Comparison of ENCODE assay signal across 14 cellular contexts in the genomic region with DNA sequence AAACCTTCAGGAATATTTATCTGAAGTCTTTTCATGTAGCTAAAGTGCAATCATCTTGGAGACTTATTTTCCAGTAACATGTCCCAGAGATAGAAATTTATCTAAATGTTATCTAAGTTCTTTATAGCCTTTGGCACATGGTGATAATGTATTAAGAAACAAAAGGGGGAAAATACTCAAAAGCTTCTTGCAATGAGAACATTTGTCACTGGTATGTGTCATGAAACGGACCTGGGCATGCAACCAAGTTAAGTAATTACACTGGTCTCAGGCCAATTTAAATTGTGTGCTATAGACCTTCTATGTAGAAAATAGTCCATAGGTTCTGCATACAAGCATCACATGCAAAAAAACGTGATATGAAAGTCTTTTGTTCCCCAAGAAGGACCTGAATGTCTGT.
DNase-seq lines count a peak whose midpoint lies in the region; ATAC-seq and TF ChIP-seq lines count a peak whose summit lies in the region.
"Had no signal": no experiment of that assay in that cellular context is flagged by ENCODE, and none has a peak within 500 bp of the region (broad histone marks: within the 10 kb centered on the region; RNA-seq: fewer than 3 reads in every experiment).

No MANE protein-coding gene starts in this region.

- H3K4me3 ChIP-seq in cardiac muscle cell (no peak overlapping the region), right atrium auricular region (no peak overlapping the region), SK-N-SH (ENCODE audit: low read depth in 2 of 2, low read length in 1 of 2) (no peak overlapping the region), aorta (ENCODE audit: low read length in 2 of 2) (no peak overlapping the region)
- H3K4me3 ChIP-seq: mucosa of descending colon, ovary had no signal

- 57% methylated on average over 2 of the region's 2 CpGs for WGBS in SK-N-SH (ENCODE audit: low lambda C conversion rate)
- 1 to 5% methylated on average over 2 of the region's 2 CpGs for WGBS in aorta, 2 donors

- intact Hi-C loops in aorta (cut with DNase I): no loop called here

- no peaks in the 10 kb centered on the region for H3K79me2 ChIP-seq in SK-N-SH (ENCODE audit: insufficient read depth)

- H3K27me3 Mint-ChIP-seq in glutamatergic neuron (ENCODE audit: unreplicated experiment): no peaks in the 10 kb centered on the region
- H3K27me3 Mint-ChIP-seq: activated CD4-positive, alpha-beta memory T cell treated with anti-CD3 and anti-CD28 coated beads for 36 hours; central memory CD8-positive, alpha-beta T cell had no signal

- TF ChIP-seq CTCF in cardiac muscle cell (IDR thresholded peaks at IDR 0.05; ENCODE audit: low read depth, low read length) (no peak), right atrium auricular region (IDR thresholded peaks at IDR 0.05) (no peak), SK-N-SH (IDR thresholded peaks at IDR 0.05) (no peak), glutamatergic neuron (IDR thresholded peaks at IDR 0.05; ENCODE audit: partially characterized antibody, unreplicated experiment) (no peak)

- H2AFZ ChIP-seq in SK-N-SH (ENCODE audit: low read depth): no peak overlapping the region

- H3F3A ChIP-seq in SK-N-SH (replicated peaks; ENCODE audit: insufficient read depth): peaks cover 8% of the 10 kb centered on the region

- H3K4me1 ChIP-seq in cardiac muscle cell (ENCODE audit: low read depth) (peaks cover 22% of the 10 kb centered on the region), right atrium auricular region (peaks cover 0 to 29% of the 10 kb centered on the region in 2 donors), SK-N-SH (ENCODE audit: control insufficient read depth in 1 of 2, insufficient read depth in 2 of 2, low read depth in 1 of 2, low read length in 1 of 2) (peaks cover 4 to 11% of the 10 kb centered on the region in 2 experiments; a peak in 3 of 4 replicates), aorta (ENCODE audit: control insufficient read depth in 1 of 2, insufficient read depth in 2 of 2, low read length in 2 of 2) (peaks cover 0 to 4% of the 10 kb centered on the region in 2 donors)

- H3K9me2 ChIP-seq in SK-N-SH: no peaks in the 10 kb centered on the region

- H3K9me3 ChIP-seq in cardiac muscle cell (ENCODE audit: low read depth) (no peaks in the 10 kb centered on the region), right atrium auricular region (peaks cover 0 to 13% of the 10 kb centered on the region in 2 donors), SK-N-SH (peaks cover 18% of the 10 kb centered on the region; the same call in 1 of the 2 replicates), aorta (ENCODE audit: control insufficient read depth, low read length) (no peaks in the 10 kb centered on the region)
- H3K9me3 ChIP-seq: ovary had no signal

- no peaks in the 10 kb centered on the region for H3K4me1 Mint-ChIP-seq in glutamatergic neuron (ENCODE audit: low read depth, unreplicated experiment)
- H3K4me1 Mint-ChIP-seq: central memory CD8-positive, alpha-beta T cell had no signal

- TF ChIP-seq RAD21 in SK-N-SH (IDR thresholded peaks at IDR 0.05; ENCODE audit: low read length): no peak

- no peaks in the 10 kb centered on the region for H3K9me3 Mint-ChIP-seq in glutamatergic neuron (ENCODE audit: unreplicated experiment)

- ATAC-seq in aorta (ENCODE audit: low FRiP score): peak; percentile 59
- ATAC-seq: mucosa of descending colon had no signal

- DNase-seq in cardiac muscle cell (ENCODE audit: low read depth in 1 of 2, low spot score in 1 of 2) (peak in 1 of 2 donors; percentile 72), right atrium auricular region (ENCODE audit: low spot score) (no peak), SK-N-SH (no peak), fibroblast of the conjunctiva (ENCODE audit: low read depth) (peak; percentile 10), aorta (no peak), islet precursor cell (no peak), kidney glomerular epithelial cell (lab: John Stamatoyannopoulos, UW) (no peak), glutamatergic neuron (no peak)
- DNase-seq: activated CD4-positive, alpha-beta memory T cell treated with anti-CD3 and anti-CD28 coated beads for 36 hours; mucosa of descending colon; MV-4-11; NCI-H524 treated with DMSO at 0.1 percent for 48 hours; ovary had no signal

- no peak for TF ChIP-seq EP300 in SK-N-SH (IDR thresholded peaks at IDR 0.05; ENCODE audit: borderline replicate concordance in 1 of 2, low read depth in 1 of 2, low read length in 1 of 2)

- H3K36me3 ChIP-seq in cardiac muscle cell: peaks cover 12% of the 10 kb centered on the region
- no peaks in the 10 kb centered on the region for H3K36me3 ChIP-seq in right atrium auricular region
- H3K36me3 ChIP-seq in SK-N-SH (replicated peaks in 1 of 2; ENCODE audit: control insufficient read depth in 1 of 2, insufficient read depth in 2 of 2, low read length in 1 of 2): peaks cover 0 to 4% of the 10 kb centered on the region in 2 experiments
- H3K36me3 ChIP-seq in aorta (ENCODE audit: control insufficient read depth in 1 of 2, insufficient read depth in 2 of 2, low read length in 1 of 2): no peaks in the 10 kb centered on the region
- H3K36me3 ChIP-seq: ovary had no signal

- no peak overlapping the region for H3K4me3 Mint-ChIP-seq in glutamatergic neuron (ENCODE audit: unreplicated experiment)
- H3K4me3 Mint-ChIP-seq: activated CD4-positive, alpha-beta memory T cell treated with anti-CD3 and anti-CD28 coated beads for 36 hours; central memory CD8-positive, alpha-beta T cell had no signal

- H3K27me3 ChIP-seq in cardiac muscle cell: no peaks in the 10 kb centered on the region
- no peaks in the 10 kb centered on the region for H3K27me3 ChIP-seq in right atrium auricular region
- H3K27me3 ChIP-seq in SK-N-SH (ENCODE audit: insufficient read depth): no peaks in the 10 kb centered on the region
- no peaks in the 10 kb centered on the region for H3K27me3 ChIP-seq in aorta (ENCODE audit: control insufficient read depth in 1 of 2, insufficient read depth in 2 of 2, low read length in 1 of 2)
- H3K27me3 ChIP-seq: ovary had no signal

- no peak overlapping the region for H3K4me2 ChIP-seq in SK-N-SH

- H3K27ac ChIP-seq in cardiac muscle cell (peak overlapping the region; percentile 64), right atrium auricular region (no peak overlapping the region), SK-N-SH (ENCODE audit: low read depth in 2 of 2, low read length in 1 of 2) (peak overlapping the region in 1 of 2 experiments; percentile 14; a peak in 1 of 4 replicates), aorta (ENCODE audit: low read depth in 1 of 2, low read length in 2 of 2) (no peak overlapping the region)
- H3K27ac ChIP-seq: ovary had no signal

- no peak overlapping the region for H3K27ac Mint-ChIP-seq in glutamatergic neuron (ENCODE audit: unreplicated experiment)
- H3K27ac Mint-ChIP-seq: activated CD4-positive, alpha-beta memory T cell treated with anti-CD3 and anti-CD28 coated beads for 36 hours had no signal

- H3K9ac ChIP-seq in SK-N-SH: no peak overlapping the region

- no peaks in the 10 kb centered on the region for H4K20me1 ChIP-seq in SK-N-SH (ENCODE audit: insufficient read depth)

- no peaks in the 10 kb centered on the region for H3K36me3 Mint-ChIP-seq in glutamatergic neuron (ENCODE audit: unreplicated experiment)
- H3K36me3 Mint-ChIP-seq: activated CD4-positive, alpha-beta memory T cell treated with anti-CD3 and anti-CD28 coated beads for 36 hours had no signal

- POLR2A ChIA-PET in SK-N-SH (lab: Yijun Ruan, JAX): no interaction called here

- CTCF ChIA-PET in SK-N-SH (lab: Yijun Ruan, JAX): no interaction called here

TF ChIP-seq in SK-N-SH, 30 proteins besides CTCF, POLR2A, EP300 and RAD21:
- TF ChIP-seq, protein P1, sequence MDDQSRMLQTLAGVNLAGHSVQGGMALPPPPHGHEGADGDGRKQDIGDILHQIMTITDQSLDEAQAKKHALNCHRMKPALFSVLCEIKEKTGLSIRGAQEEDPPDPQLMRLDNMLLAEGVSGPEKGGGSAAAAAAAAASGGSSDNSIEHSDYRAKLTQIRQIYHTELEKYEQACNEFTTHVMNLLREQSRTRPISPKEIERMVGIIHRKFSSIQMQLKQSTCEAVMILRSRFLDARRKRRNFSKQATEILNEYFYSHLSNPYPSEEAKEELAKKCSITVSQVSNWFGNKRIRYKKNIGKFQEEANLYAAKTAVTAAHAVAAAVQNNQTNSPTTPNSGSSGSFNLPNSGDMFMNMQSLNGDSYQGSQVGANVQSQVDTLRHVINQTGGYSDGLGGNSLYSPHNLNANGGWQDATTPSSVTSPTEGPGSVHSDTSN (IDR thresholded peaks at IDR 0.05): 0 out of 2 replicates have a peak, but pooled peaks have one; percentile 32
- TF ChIP-seq TCF12 (IDR thresholded peaks at IDR 0.05) (peak; percentile 45), TAF1 (IDR thresholded peaks at IDR 0.05; ENCODE audit: borderline replicate concordance, low read depth, low read length) (no peak), NFIC (IDR thresholded peaks at IDR 0.05; ENCODE audit: borderline replicate concordance) (peak; percentile 46; the same call in 1 of the 2 replicates)
